In the genomic region with DNA sequence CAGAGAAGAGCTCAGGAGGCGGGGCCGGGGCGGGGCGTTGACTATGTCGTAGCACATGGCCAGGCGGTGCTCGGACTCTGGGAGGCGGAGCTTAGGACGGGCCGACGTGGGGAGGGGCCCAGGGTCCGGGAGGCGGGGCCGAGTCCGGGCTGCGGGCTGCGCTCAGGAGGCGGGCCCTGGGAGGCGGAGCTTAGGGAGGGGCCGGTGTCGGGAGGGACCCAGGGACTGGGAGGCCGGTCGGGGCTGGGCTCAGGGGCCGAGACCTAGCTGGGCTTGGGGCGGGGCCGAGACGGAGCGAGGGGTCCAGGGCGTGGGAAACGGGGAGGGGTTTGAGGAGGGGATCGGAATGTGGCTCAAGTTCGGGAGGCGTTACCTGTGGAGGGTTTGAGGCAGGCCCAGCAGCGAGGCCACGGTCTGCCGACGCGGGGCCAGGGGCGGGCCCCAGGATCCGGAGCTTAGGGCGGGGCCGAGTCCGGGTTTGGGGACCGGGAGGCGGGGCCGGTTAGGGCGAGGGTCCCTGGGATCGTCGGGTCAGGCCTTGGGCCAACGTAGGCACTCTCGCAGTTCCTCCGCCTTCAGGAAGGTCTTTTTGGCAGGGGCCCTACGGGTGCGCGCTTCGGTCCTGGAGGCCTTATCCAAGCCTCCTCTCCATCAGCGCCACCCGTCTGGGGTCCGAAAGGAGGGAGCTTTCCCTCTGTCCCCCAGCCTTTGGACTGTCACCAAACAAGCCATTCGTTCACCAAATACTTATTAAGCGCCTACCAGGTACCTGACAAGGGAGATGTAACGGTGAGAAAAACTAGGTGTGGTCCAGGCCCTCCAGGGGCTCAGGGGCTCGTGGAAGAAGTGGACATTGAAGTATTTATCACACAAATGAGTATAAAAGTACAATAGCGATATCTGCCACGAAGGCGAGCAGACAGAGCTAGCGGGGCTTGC, we compare ENCODE assay signal across 8 cellular contexts. TPM values are rescaled to one million over a fixed set of nuclear protein-coding genes. Genes with fewer than 3 reads are reported as not detected.
DNase-seq lines count a peak whose midpoint lies in the region; ATAC-seq and TF ChIP-seq lines count a peak whose summit lies in the region.
"Not testable (repeated sequence)": the region's sequence is repeated elsewhere in the genome, so short reads cannot be mapped to it uniquely, and the experiment has no call there.

No MANE protein-coding gene starts in this region.

- H3K27ac Mint-ChIP-seq in mesothelial cell of epicardium, result peak overlapping the region; percentile 92

- H3K9me3 ChIP-seq in SK-N-MC (ENCODE audit: low read depth, low read length), result not testable (repeated sequence)

- not testable (repeated sequence) for H3K27ac ChIP-seq in SK-N-MC

- H3K4me3 ChIP-seq in Jurkat, Clone E6-1 (ENCODE audit: low read length), result peak overlapping the region; percentile 51
- H3K4me3 ChIP-seq in SK-N-MC, result peak overlapping the region; percentile 76

- TF ChIP-seq CTCF in mesothelial cell of epicardium (IDR thresholded peaks at IDR 0.05; ENCODE audit: unreplicated experiment), result not testable (repeated sequence)

- peak overlapping the region; percentile 83 for H3K4me3 Mint-ChIP-seq in mesothelial cell of epicardium

- H3K9ac ChIP-seq in SK-N-MC (ENCODE audit: insufficient read length), result not testable (repeated sequence)

- DNase-seq in AG20443 (ENCODE audit: low spot score), result peak; percentile 42
- DNase-seq in Jurkat, Clone E6-1 (ENCODE audit: low read depth, low spot score); SK-N-MC (ENCODE audit: low read depth, low spot score): not testable (repeated sequence)
- DNase-seq in activated gamma-delta T cell treated with anti-CD3 and anti-CD28 coated beads, Interleukin-2, amount 50 U/mL, for 16 hours (ENCODE audit: low read depth), result peak; percentile 93
- peak; percentile 65 for DNase-seq in fibroblast of gingiva (ENCODE audit: low read depth)
- peak; percentile 53 to 74 for DNase-seq in mesothelial cell of epicardium (ENCODE audit: low spot score in 2 of 2, unreplicated experiment in 2 of 2)
- DNase-seq in stimulated activated CD4-positive, alpha-beta T cell treated with anti-CD3 and anti-CD28 coated beads, Interleukin-4, amount 100 ng/mL, for 4 hours, result peak; percentile 94 to 96

- peak; percentile 62 for ATAC-seq in GM21423 (IDR thresholded peaks at IDR 0.05; ENCODE audit: unreplicated experiment)

- H3K36me3 ChIP-seq in SK-N-MC (ENCODE audit: insufficient read depth, low read length), result not testable (repeated sequence)

- H3K27me3 Mint-ChIP-seq in mesothelial cell of epicardium (ENCODE audit: low read depth), result not testable (repeated sequence)

- not testable (repeated sequence) for H3K36me3 Mint-ChIP-seq in mesothelial cell of epicardium

- H3K4me1 Mint-ChIP-seq in mesothelial cell of epicardium, result peaks cover 17% of the 10 kb centered on the region

- H3K9me3 Mint-ChIP-seq in mesothelial cell of epicardium, result not testable (repeated sequence)

RNA-seq across cellular contexts. Expression of gene EEF2KMT, which starts 0.9 kb away (rescaled TPM):
- 32.1 TPM for polyA plus RNA-seq in Jurkat, Clone E6-1 (2012; ENCODE audit: insufficient read depth, insufficient read length)
- total RNA-seq in mesothelial cell of epicardium, result 10.7 to 11.6 TPM (median 11.5 TPM) in 3 replicates

RNA-seq across cellular contexts. Expression of gene ALG1, which starts 26.8 kb away (rescaled TPM):
- 23.5 TPM for polyA plus RNA-seq in Jurkat, Clone E6-1 (2012; ENCODE audit: insufficient read depth, insufficient read length)
- total RNA-seq in mesothelial cell of epicardium, result 18.0 to 21.3 TPM (median 19.4 TPM) in 3 replicates

RNA-seq across cellular contexts. Expression of gene C16orf89, which starts 32.7 kb away (rescaled TPM):
- polyA plus RNA-seq in Jurkat, Clone E6-1 (2012; ENCODE audit: insufficient read depth, insufficient read length), result not detected
- total RNA-seq in mesothelial cell of epicardium, result 0.20 to 0.87 TPM (median 0.55 TPM) in 3 replicates
